Comparison of ENCODE assay signal across 21 cellular contexts in the genomic region with DNA sequence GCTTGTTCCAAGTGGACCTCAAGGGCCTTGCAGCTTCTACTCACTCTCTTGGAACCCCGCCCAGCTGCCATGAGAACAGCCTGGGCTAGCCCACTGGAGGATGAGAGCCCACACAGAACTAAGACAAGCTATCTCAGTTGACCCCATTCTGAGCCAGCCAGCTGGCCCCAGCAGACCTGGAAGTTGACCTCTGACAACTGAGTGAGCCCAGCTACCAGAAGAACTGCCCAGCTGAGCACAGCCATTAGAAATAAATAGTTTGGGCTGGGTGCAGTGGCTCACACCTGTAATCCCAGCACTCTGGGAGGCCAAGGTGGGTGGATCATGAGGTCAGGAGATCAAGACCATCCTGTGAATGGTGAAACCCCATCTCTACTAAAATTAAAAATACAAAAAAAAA.
"Had no signal": no experiment of that assay in that cellular context is flagged by ENCODE, and none has a peak within 500 bp of the region (broad histone marks: within the 10 kb centered on the region; RNA-seq: fewer than 3 reads in every experiment).

No MANE protein-coding gene starts in this region.

- H3K4me3 Mint-ChIP-seq: dendritic cell treated with granulocyte-macrophage colony-stimulating factor and Interleukin-4, amounts not matched to agents 40 ng/mL and 50 ng/mL, for 4 days; immature natural killer cell; naive thymus-derived CD4-positive, alpha-beta T cell had no signal

- H3K36me3 ChIP-seq: colonic mucosa, esophagus muscularis mucosa, gastroesophageal sphincter, heart left ventricle, left lung, lower lobe of right lung had no signal

- H3K79me2 ChIP-seq: hepatocyte had no signal

- H3K9me3 Mint-ChIP-seq: dendritic cell treated with granulocyte-macrophage colony-stimulating factor and Interleukin-4, amounts not matched to agents 40 ng/mL and 50 ng/mL, for 4 days; immature natural killer cell had no signal

- ATAC-seq: foreskin keratinocyte; gastroesophageal sphincter; heart left ventricle; left colon; left lung; left ventricle myocardium superior; lower lobe of right lung; naive thymus-derived CD4-positive, alpha-beta T cell had no signal

- H3K4me3 ChIP-seq: colonic mucosa, esophagus muscularis mucosa, gastroesophageal sphincter, heart left ventricle, hepatocyte, left lung, lower lobe of right lung had no signal

- H3K27ac ChIP-seq: colonic mucosa, esophagus muscularis mucosa, foreskin keratinocyte, gastroesophageal sphincter, heart left ventricle, hepatocyte, left lung, lower lobe of right lung had no signal

- H3K9me3 ChIP-seq: colonic mucosa, esophagus muscularis mucosa, lower lobe of right lung had no signal

- H3K4me1 Mint-ChIP-seq: immature natural killer cell; naive thymus-derived CD4-positive, alpha-beta T cell had no signal

- H3K27ac Mint-ChIP-seq: dendritic cell treated with granulocyte-macrophage colony-stimulating factor and Interleukin-4, amounts not matched to agents 40 ng/mL and 50 ng/mL, for 4 days; immature natural killer cell; naive thymus-derived CD4-positive, alpha-beta T cell had no signal

- H2AFZ ChIP-seq: hepatocyte had no signal

- H3K4me2 ChIP-seq: hepatocyte had no signal

- H3K27me3 ChIP-seq: colonic mucosa, esophagus muscularis mucosa, gastroesophageal sphincter, heart left ventricle, hepatocyte, left lung had no signal

- DNase-seq: colonic mucosa; cortex of kidney; effector memory CD4-positive, alpha-beta T cell; foreskin keratinocyte; heart left ventricle; hypothalamus; immature natural killer cell; islet precursor cell; kidney; kidney glomerular epithelial cell; left colon; left lung; left ventricle myocardium superior; lower lobe of right lung; mesendoderm; midbrain; naive thymus-derived CD4-positive, alpha-beta T cell had no signal

- H3K4me1 ChIP-seq: foreskin keratinocyte, left lung had no signal
